Comparison of ENCODE assay signal across 15 cellular contexts in genomic region chr6:25051083-25051482, GRCh38.
DNase-seq lines count a peak whose midpoint lies in the region; ATAC-seq and TF ChIP-seq lines count a peak whose summit lies in the region.
"Had no signal": no experiment of that assay in that cellular context is flagged by ENCODE, and none has a peak within 500 bp of the region (broad histone marks: within the 10 kb centered on the region; RNA-seq: fewer than 3 reads in every experiment).

No MANE protein-coding gene starts in this region.

- TF ChIP-seq CTCF in LNCaP clone FGC (IDR thresholded peaks at IDR 0.05; ENCODE audit: control insufficient read depth, extremely low read depth, insufficient read depth) = no peak

- CTCF ChIA-PET in activated CD8-positive, alpha-beta memory T cell treated with anti-CD3 and anti-CD28 coated beads, Interleukin-2, amount 10 ng/mL, durations not matched to agents 7 days and 5 days (lab: Charles Lee) = interaction anchor here (0.9 to 4.9 kb wide), 4 partner anchors 8 to 24 kb away, joined by 3 to 37 read pairs (median 4); no protein-coding TSS in a partner anchor

- no peaks in the 10 kb centered on the region for H3K9me3 Mint-ChIP-seq in activated CD8-positive, alpha-beta memory T cell treated with anti-CD3 and anti-CD28 coated beads, Interleukin-2, amount 10 ng/mL, durations not matched to agents 7 days and 5 days (ENCODE audit: low read depth)
- no peaks in the 10 kb centered on the region for H3K9me3 Mint-ChIP-seq in activated naive CD8-positive, alpha-beta T cell (ENCODE audit: low read depth)
- peaks cover 3% of the 10 kb centered on the region for H3K9me3 Mint-ChIP-seq in stimulated activated effector memory CD8-positive, alpha-beta T cell treated with anti-CD3 and anti-CD28 coated beads, Interleukin-12 subunit alpha, Interleukin-12 subunit beta, amount 100 ng/mL, for 72 hours

- DNase-seq in activated CD8-positive, alpha-beta memory T cell treated with anti-CD3 and anti-CD28 coated beads, Interleukin-2, amount 10 ng/mL, durations not matched to agents 7 days and 5 days = no peak
- DNase-seq in activated CD8-positive, alpha-beta memory T cell treated with anti-CD3 and anti-CD28 coated beads, Interleukin-2, amount 50 U/mL, for 48 hours = no peak
- DNase-seq in LNCaP clone FGC (ENCODE audit: low read depth) (peak; percentile 56), NCI-H82 (lab: John Stamatoyannopoulos, UW) (no peak), HT-29 (ENCODE audit: low spot score) (no peak)
- no peak for DNase-seq in stimulated activated effector memory CD8-positive, alpha-beta T cell treated with anti-CD3 and anti-CD28 coated beads, Interleukin-12 subunit alpha, Interleukin-12 subunit beta, amount 100 ng/mL, for 72 hours (ENCODE audit: low spot score in 2 of 2)
- DNase-seq: activated CD8-positive, alpha-beta memory T cell treated with anti-CD3 and anti-CD28 coated beads for 24 hours; adrenal gland; H7; heart left ventricle; NCI-H1436; SHP77 treated with DMSO at 0.1 percent for 48 hours had no signal

- no peak overlapping the region for H3K4me3 Mint-ChIP-seq in activated CD8-positive, alpha-beta memory T cell treated with anti-CD3 and anti-CD28 coated beads, Interleukin-2, amount 10 ng/mL, durations not matched to agents 7 days and 5 days
- H3K4me3 Mint-ChIP-seq in activated naive CD8-positive, alpha-beta T cell = peak overlapping the region; percentile 72
- peak overlapping the region; percentile 52 for H3K4me3 Mint-ChIP-seq in stimulated activated effector memory CD8-positive, alpha-beta T cell treated with anti-CD3 and anti-CD28 coated beads, Interleukin-12 subunit alpha, Interleukin-12 subunit beta, amount 100 ng/mL, for 72 hours

- peaks cover 3% of the 10 kb centered on the region for H3K36me3 Mint-ChIP-seq in activated CD8-positive, alpha-beta memory T cell treated with anti-CD3 and anti-CD28 coated beads, Interleukin-2, amount 10 ng/mL, durations not matched to agents 7 days and 5 days
- H3K36me3 Mint-ChIP-seq in activated naive CD8-positive, alpha-beta T cell = no peaks in the 10 kb centered on the region
- H3K36me3 Mint-ChIP-seq in stimulated activated effector memory CD8-positive, alpha-beta T cell treated with anti-CD3 and anti-CD28 coated beads, Interleukin-12 subunit alpha, Interleukin-12 subunit beta, amount 100 ng/mL, for 72 hours = peaks cover 6% of the 10 kb centered on the region

- H3K4me1 Mint-ChIP-seq in activated CD8-positive, alpha-beta memory T cell treated with anti-CD3 and anti-CD28 coated beads, Interleukin-2, amount 10 ng/mL, durations not matched to agents 7 days and 5 days = peaks cover 57% of the 10 kb centered on the region
- peaks cover 53% of the 10 kb centered on the region for H3K4me1 Mint-ChIP-seq in activated naive CD8-positive, alpha-beta T cell (ENCODE audit: low read depth)
- H3K4me1 Mint-ChIP-seq in stimulated activated effector memory CD8-positive, alpha-beta T cell treated with anti-CD3 and anti-CD28 coated beads, Interleukin-12 subunit alpha, Interleukin-12 subunit beta, amount 100 ng/mL, for 72 hours = peaks cover 64% of the 10 kb centered on the region

- H3K4me3 ChIP-seq in LNCaP clone FGC (ENCODE audit: low read depth, low read length) = no peak overlapping the region
- H3K4me3 ChIP-seq: adrenal gland, cardiac muscle cell, heart left ventricle had no signal

- peak overlapping the region; percentile 85 for H3K27ac Mint-ChIP-seq in activated CD8-positive, alpha-beta memory T cell treated with anti-CD3 and anti-CD28 coated beads, Interleukin-2, amount 10 ng/mL, durations not matched to agents 7 days and 5 days
- H3K27ac Mint-ChIP-seq in activated naive CD8-positive, alpha-beta T cell = peak overlapping the region; percentile 94
- H3K27ac Mint-ChIP-seq in stimulated activated effector memory CD8-positive, alpha-beta T cell treated with anti-CD3 and anti-CD28 coated beads, Interleukin-12 subunit alpha, Interleukin-12 subunit beta, amount 100 ng/mL, for 72 hours = peak overlapping the region; percentile 44

- no peaks in the 10 kb centered on the region for H3K27me3 Mint-ChIP-seq in activated CD8-positive, alpha-beta memory T cell treated with anti-CD3 and anti-CD28 coated beads, Interleukin-2, amount 10 ng/mL, durations not matched to agents 7 days and 5 days
- no peaks in the 10 kb centered on the region for H3K27me3 Mint-ChIP-seq in activated naive CD8-positive, alpha-beta T cell

- ATAC-seq in activated CD8-positive, alpha-beta memory T cell treated with anti-CD3 and anti-CD28 coated beads, Interleukin-2, amount 10 ng/mL, durations not matched to agents 7 days and 5 days = no peak
- ATAC-seq in stimulated activated effector memory CD8-positive, alpha-beta T cell treated with anti-CD3 and anti-CD28 coated beads, Interleukin-12 subunit alpha, Interleukin-12 subunit beta, amount 100 ng/mL, for 72 hours = no peak
- no peak for ATAC-seq in GM21723 (IDR thresholded peaks at IDR 0.05; ENCODE audit: unreplicated experiment)
- ATAC-seq: heart left ventricle had no signal

Comparison
In these comparisons a context has a peak if more than half of its experiments do, and no peak if none do; other contexts are left out.
1. H3K27ac Mint-ChIP-seq: peak in every context shown above with its lines; median percentile 94 in activated naive CD8-positive, alpha-beta T cell; 85 in activated CD8-positive, alpha-beta memory T cell treated with anti-CD3 and anti-CD28 coated beads, Interleukin-2, amount 10 ng/mL, durations not matched to agents 7 days and 5 days; 44 in stimulated activated effector memory CD8-positive, alpha-beta T cell treated with anti-CD3 and anti-CD28 coated beads, Interleukin-12 subunit alpha, Interleukin-12 subunit beta, amount 100 ng/mL, for 72 hours.